Comparison of ENCODE assay signal across 1 cellular context in the genomic region with DNA sequence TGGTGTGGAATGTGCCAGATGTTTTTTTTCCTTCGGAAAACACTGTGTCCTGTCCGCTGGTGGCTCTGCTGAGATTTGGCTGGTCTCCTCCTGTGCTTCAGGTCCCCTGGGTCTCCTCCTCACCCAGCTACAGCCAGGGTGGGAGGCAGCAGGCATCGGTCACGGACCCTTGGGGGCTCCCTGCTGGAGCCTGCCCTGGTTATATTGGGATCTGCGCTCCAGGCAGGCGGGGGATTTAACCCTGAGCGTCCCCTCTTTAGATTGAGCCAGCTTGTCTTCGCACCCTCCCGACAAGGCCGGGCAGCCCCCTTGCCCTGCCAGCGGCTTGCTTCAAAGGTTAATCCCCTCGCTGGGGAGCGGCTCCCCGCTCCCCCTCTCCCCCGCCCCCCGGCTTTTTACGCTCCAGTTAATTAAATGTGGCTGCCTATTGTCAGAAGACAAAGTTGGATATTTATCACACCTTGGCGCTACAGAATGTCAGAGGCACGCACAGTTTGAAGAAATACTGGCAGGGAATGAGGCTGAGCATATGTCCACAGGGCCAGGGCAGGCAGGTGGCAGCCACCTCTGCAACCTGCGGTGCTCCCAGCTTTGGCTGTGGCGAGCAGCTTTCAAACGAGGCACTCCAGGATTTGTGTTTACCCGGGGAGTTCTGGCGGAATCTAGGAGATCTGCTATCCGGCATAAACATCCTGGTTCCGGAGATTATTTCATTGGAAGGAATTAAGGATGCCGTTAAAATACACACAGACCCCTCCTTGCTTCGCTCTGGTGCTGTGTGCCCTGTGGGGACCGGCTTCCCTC.
TF ChIP-seq lines count a peak whose summit lies in the region.

No MANE protein-coding gene starts in this region.

TF ChIP-seq in GM23338, 12 proteins besides CTCF, POLR2A, EP300 and RAD21 (continued from another document):
- TF ChIP-seq, protein P1, sequence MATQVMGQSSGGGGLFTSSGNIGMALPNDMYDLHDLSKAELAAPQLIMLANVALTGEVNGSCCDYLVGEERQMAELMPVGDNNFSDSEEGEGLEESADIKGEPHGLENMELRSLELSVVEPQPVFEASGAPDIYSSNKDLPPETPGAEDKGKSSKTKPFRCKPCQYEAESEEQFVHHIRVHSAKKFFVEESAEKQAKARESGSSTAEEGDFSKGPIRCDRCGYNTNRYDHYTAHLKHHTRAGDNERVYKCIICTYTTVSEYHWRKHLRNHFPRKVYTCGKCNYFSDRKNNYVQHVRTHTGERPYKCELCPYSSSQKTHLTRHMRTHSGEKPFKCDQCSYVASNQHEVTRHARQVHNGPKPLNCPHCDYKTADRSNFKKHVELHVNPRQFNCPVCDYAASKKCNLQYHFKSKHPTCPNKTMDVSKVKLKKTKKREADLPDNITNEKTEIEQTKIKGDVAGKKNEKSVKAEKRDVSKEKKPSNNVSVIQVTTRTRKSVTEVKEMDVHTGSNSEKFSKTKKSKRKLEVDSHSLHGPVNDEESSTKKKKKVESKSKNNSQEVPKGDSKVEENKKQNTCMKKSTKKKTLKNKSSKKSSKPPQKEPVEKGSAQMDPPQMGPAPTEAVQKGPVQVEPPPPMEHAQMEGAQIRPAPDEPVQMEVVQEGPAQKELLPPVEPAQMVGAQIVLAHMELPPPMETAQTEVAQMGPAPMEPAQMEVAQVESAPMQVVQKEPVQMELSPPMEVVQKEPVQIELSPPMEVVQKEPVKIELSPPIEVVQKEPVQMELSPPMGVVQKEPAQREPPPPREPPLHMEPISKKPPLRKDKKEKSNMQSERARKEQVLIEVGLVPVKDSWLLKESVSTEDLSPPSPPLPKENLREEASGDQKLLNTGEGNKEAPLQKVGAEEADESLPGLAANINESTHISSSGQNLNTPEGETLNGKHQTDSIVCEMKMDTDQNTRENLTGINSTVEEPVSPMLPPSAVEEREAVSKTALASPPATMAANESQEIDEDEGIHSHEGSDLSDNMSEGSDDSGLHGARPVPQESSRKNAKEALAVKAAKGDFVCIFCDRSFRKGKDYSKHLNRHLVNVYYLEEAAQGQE (IDR thresholded peaks at IDR 0.05; ENCODE audit: unreplicated experiment), result no peak
- TF ChIP-seq, protein P2, sequence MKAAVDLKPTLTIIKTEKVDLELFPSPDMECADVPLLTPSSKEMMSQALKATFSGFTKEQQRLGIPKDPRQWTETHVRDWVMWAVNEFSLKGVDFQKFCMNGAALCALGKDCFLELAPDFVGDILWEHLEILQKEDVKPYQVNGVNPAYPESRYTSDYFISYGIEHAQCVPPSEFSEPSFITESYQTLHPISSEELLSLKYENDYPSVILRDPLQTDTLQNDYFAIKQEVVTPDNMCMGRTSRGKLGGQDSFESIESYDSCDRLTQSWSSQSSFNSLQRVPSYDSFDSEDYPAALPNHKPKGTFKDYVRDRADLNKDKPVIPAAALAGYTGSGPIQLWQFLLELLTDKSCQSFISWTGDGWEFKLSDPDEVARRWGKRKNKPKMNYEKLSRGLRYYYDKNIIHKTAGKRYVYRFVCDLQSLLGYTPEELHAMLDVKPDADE (IDR thresholded peaks at IDR 0.05), result no peak
- TF ChIP-seq JUNB (IDR thresholded peaks at IDR 0.05; ENCODE audit: unreplicated experiment) (no peak), NANOG (IDR thresholded peaks at IDR 0.05; ENCODE audit: borderline replicate concordance) (no peak)
- TF ChIP-seq, protein P3, sequence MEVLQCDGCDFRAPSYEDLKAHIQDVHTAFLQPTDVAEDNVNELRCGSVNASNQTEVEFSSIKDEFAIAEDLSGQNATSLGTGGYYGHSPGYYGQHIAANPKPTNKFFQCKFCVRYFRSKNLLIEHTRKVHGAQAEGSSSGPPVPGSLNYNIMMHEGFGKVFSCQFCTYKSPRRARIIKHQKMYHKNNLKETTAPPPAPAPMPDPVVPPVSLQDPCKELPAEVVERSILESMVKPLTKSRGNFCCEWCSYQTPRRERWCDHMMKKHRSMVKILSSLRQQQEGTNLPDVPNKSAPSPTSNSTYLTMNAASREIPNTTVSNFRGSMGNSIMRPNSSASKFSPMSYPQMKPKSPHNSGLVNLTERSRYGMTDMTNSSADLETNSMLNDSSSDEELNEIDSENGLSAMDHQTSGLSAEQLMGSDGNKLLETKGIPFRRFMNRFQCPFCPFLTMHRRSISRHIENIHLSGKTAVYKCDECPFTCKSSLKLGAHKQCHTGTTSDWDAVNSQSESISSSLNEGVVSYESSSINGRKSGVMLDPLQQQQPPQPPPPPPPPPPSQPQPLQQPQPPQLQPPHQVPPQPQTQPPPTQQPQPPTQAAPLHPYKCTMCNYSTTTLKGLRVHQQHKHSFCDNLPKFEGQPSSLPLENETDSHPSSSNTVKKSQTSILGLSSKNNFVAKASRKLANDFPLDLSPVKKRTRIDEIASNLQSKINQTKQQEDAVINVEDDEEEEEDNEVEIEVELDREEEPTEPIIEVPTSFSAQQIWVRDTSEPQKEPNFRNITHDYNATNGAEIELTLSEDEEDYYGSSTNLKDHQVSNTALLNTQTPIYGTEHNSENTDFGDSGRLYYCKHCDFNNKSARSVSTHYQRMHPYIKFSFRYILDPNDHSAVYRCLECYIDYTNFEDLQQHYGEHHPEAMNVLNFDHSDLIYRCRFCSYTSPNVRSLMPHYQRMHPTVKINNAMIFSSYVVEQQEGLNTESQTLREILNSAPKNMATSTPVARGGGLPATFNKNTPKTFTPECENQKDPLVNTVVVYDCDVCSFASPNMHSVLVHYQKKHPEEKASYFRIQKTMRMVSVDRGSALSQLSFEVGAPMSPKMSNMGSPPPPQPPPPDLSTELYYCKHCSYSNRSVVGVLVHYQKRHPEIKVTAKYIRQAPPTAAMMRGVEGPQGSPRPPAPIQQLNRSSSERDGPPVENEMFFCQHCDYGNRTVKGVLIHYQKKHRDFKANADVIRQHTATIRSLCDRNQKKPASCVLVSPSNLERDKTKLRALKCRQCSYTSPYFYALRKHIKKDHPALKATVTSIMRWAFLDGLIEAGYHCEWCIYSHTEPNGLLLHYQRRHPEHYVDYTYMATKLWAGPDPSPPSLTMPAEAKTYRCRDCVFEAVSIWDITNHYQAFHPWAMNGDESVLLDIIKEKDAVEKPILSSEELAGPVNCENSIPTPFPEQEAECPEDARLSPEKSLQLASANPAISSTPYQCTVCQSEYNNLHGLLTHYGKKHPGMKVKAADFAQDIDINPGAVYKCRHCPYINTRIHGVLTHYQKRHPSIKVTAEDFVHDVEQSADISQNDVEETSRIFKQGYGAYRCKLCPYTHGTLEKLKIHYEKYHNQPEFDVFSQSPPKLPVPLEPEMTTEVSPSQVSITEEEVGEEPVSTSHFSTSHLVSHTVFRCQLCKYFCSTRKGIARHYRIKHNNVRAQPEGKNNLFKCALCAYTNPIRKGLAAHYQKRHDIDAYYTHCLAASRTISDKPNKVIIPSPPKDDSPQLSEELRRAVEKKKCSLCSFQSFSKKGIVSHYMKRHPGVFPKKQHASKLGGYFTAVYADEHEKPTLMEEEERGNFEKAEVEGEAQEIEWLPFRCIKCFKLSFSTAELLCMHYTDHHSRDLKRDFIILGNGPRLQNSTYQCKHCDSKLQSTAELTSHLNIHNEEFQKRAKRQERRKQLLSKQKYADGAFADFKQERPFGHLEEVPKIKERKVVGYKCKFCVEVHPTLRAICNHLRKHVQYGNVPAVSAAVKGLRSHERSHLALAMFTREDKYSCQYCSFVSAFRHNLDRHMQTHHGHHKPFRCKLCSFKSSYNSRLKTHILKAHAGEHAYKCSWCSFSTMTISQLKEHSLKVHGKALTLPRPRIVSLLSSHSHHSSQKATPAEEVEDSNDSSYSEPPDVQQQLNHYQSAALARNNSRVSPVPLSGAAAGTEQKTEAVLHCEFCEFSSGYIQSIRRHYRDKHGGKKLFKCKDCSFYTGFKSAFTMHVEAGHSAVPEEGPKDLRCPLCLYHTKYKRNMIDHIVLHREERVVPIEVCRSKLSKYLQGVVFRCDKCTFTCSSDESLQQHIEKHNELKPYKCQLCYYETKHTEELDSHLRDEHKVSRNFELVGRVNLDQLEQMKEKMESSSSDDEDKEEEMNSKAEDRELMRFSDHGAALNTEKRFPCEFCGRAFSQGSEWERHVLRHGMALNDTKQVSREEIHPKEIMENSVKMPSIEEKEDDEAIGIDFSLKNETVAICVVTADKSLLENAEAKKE (CRISPR knock-in tag; IDR thresholded peaks at IDR 0.05), result no peak
